Comparison of ENCODE assay signal across 1 cellular context in genomic region chr4:158817562-158818370, GRCh38.
TF ChIP-seq lines count a peak whose summit lies in the region.

No MANE protein-coding gene starts in this region.

TF ChIP-seq in WTC11, 78 proteins besides CTCF, POLR2A, EP300 and RAD21 (continued from another document):
- TF ChIP-seq AFF4 (CRISPR knock-in tag; IDR thresholded peaks at IDR 0.05; ENCODE audit: borderline replicate concordance) (no peak), TEAD4 (CRISPR knock-in tag; IDR thresholded peaks at IDR 0.05) (no peak)
TF ChIP-seq in WTC11: peak in this region for 0.
